In genomic region chr4:163344147-163345050, GRCh38 we compare ENCODE assay signal across 9 cellular contexts. TPM values are rescaled to one million over a fixed set of nuclear protein-coding genes. Genes with fewer than 3 reads are reported as not detected.
DNase-seq lines count a peak whose midpoint lies in the region; ATAC-seq, FAIRE-seq and TF ChIP-seq lines count a peak whose summit lies in the region.
"Had no signal": no experiment of that assay in that cellular context is flagged by ENCODE, and none has a peak within 500 bp of the region (broad histone marks: within the 10 kb centered on the region; RNA-seq: fewer than 3 reads in every experiment).

No MANE protein-coding gene starts in this region.

- peaks cover 7% of the 10 kb centered on the region for H3K27me3 ChIP-seq in layer of hippocampus (ENCODE audit: control insufficient read depth, insufficient read depth, low read length)
- peaks cover 52% of the 10 kb centered on the region for H3K27me3 ChIP-seq in skeletal muscle satellite cell (ENCODE audit: control insufficient read depth, insufficient read depth, low read length)
- H3K27me3 ChIP-seq in PC-3 (ENCODE audit: low read length) = no peaks in the 10 kb centered on the region

- no peak for TF ChIP-seq CTCF in PC-3 (conservative IDR thresholded peaks at IDR 0.05; ENCODE audit: low read depth, low read length)

- intact Hi-C loops in PC-3 (cut with micrococcal nuclease) = no loop called here

- H3K36me3 ChIP-seq in skeletal muscle satellite cell (ENCODE audit: insufficient read depth, low read length) (no peaks in the 10 kb centered on the region), PC-3 (ENCODE audit: low read depth, low read length) (no peaks in the 10 kb centered on the region)

- no peaks in the 10 kb centered on the region for H3K79me2 ChIP-seq in PC-3 (ENCODE audit: low read length)

- H3K9me3 ChIP-seq in skeletal muscle satellite cell (replicated peaks; ENCODE audit: low read length) (no peaks in the 10 kb centered on the region), PC-3 (ENCODE audit: low read length) (no peaks in the 10 kb centered on the region)

- H3K4me2 ChIP-seq in skeletal muscle satellite cell (ENCODE audit: low read length) = peak overlapping the region; percentile 68
- H3K4me2 ChIP-seq in PC-3 (ENCODE audit: low read length) = no peak overlapping the region

- peak; percentile 5 for DNase-seq in HTR-8/SVneo (ENCODE audit: insufficient read length, low spot score)
- peak in 20 of 61 donors; percentile 2 to 69 (median 20) for DNase-seq in caudate nucleus (lab: John Stamatoyannopoulos, UW)
- no peak for DNase-seq in activated CD8-positive, alpha-beta memory T cell treated with anti-CD3 and anti-CD28 coated beads, Interleukin-2, amount 50 U/mL, for 48 hours
- DNase-seq in PC-3 = no peak

- H3F3A ChIP-seq in PC-3 (ENCODE audit: low read length, unreplicated experiment) = no peaks in the 10 kb centered on the region

- CTCF ChIA-PET in PC-3 (lab: Charles Lee) = no interaction called here

- no peak for ATAC-seq in PC-3
- no peak for ATAC-seq in HG03095 (IDR thresholded peaks at IDR 0.05; ENCODE audit: unreplicated experiment)
- no peak for ATAC-seq in HG02884 (IDR thresholded peaks at IDR 0.05; ENCODE audit: unreplicated experiment)

- no peak overlapping the region for H2AFZ ChIP-seq in PC-3 (ENCODE audit: low read length)

- H3K27ac ChIP-seq in caudate nucleus (ENCODE audit: low read depth, low read length) (peak overlapping the region; percentile 70), layer of hippocampus (ENCODE audit: low read depth, low read length) (peak overlapping the region; percentile 46), PC-3 (ENCODE audit: low read length) (no peak overlapping the region)

- H4K20me1 ChIP-seq in PC-3 (ENCODE audit: low read length) = no peaks in the 10 kb centered on the region

- no peak for FAIRE-seq in HTR-8/SVneo (lab: Jason Lieb, UNC)

- no TSS peak for BruUV-seq in PC-3 (replicated peaks; lab: Mats Ljungman, UMichigan)

- H3K4me1 ChIP-seq in skeletal muscle satellite cell (ENCODE audit: control insufficient read depth, insufficient read depth, low read length) (peaks cover 9% of the 10 kb centered on the region), PC-3 (ENCODE audit: insufficient read depth, low read length) (no peaks in the 10 kb centered on the region)

- POLR2A ChIA-PET in PC-3 (lab: Charles Lee; ENCODE audit: unreplicated experiment) = no interaction called here

- H3K9ac ChIP-seq in skeletal muscle satellite cell (ENCODE audit: low read depth, low read length) = no peak overlapping the region
- no peak overlapping the region for H3K9ac ChIP-seq in PC-3 (ENCODE audit: low read length)

- H3K9me2 ChIP-seq in PC-3 (replicated peaks; ENCODE audit: low read length) = no peaks in the 10 kb centered on the region

- H3K4me3 ChIP-seq in skeletal muscle satellite cell (ENCODE audit: low read length) (peak overlapping the region; percentile 49), PC-3 (ENCODE audit: low read length) (no peak overlapping the region)

RNA-seq across cellular contexts. Expression of gene NPY5R, which starts 0.7 kb away (rescaled TPM):
- not detected in 2 replicates for total RNA-seq in skeletal muscle satellite cell (2012; rRNA removed)
- not detected in 2 replicates for total RNA-seq in PC-3 (2014; rRNA removed)
- total RNA-seq: RPMI7951 had no signal

RNA-seq across cellular contexts. Expression of gene NPY1R, which starts 12.0 kb away (rescaled TPM):
- under 0.01 TPM in 1 of 2 replicates, not detected in the other for total RNA-seq in skeletal muscle satellite cell (2012; rRNA removed)
- 1.3 and 1.7 TPM in 2 replicates for total RNA-seq in PC-3 (2014; rRNA removed)
- total RNA-seq: RPMI7951 had no signal
